ENCODE assay signal across 11 cellular contexts in the genomic region with DNA sequence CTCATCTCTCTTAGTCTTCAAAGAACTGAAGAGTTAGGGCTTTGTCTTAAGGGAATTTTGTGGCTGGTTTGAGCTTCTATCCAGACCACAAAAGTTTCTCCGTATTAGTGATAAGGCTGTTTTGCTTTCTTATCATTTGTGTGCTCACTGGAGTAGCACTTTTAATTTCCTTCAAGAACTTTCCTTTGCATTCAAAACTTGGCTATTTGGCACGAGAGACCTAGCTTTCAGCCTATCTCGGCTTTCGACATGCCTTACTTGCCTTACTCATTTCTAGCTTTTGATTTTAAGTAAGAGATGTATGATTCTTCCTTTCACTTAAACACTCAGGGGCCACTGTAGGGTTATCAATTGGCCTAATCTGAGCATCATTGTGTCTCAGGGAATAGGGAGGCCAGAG. TPM values are rescaled to one million over a fixed set of nuclear protein-coding genes. Genes with fewer than 3 reads are reported as not detected.
A peak's percentile ranks its signal among the peaks of the same experiment; 100 is the strongest.
DNase-seq lines count a peak whose midpoint lies in the region; ATAC-seq, FAIRE-seq and TF ChIP-seq lines count a peak whose summit lies in the region.
"Had no signal": no experiment of that assay in that cellular context is flagged by ENCODE, and none has a peak within 500 bp of the region (broad histone marks: within the 10 kb centered on the region; RNA-seq: fewer than 3 reads in every experiment).

No MANE protein-coding gene starts in this region.

- no peak overlapping the region for H3K4me3 ChIP-seq in H7 (ENCODE audit: insufficient read depth, low read depth, low read length)

- no peaks in the 10 kb centered on the region for H3K27me3 ChIP-seq in H7 (ENCODE audit: control insufficient read depth, insufficient read depth, low read length)

- no peaks in the 10 kb centered on the region; the same call in 1 of the 2 replicates for H3K36me3 ChIP-seq in H7 (replicated peaks; ENCODE audit: control insufficient read depth, insufficient read depth, low read length)

- DNase-seq in GM12892 (ENCODE audit: insufficient read length) (no peak), KG1 (lab: John Stamatoyannopoulos, UW) (no peak), occipital lobe (lab: John Stamatoyannopoulos, UW) (no peak), NCI-H82 treated with DMSO at 0.1 percent for 48 hours (lab: John Stamatoyannopoulos, UW; ENCODE audit: unreplicated experiment) (no peak), H7 (no peak)
- DNase-seq: COR-L47; mesenchymal stem cell; stimulated activated naive CD4-positive, alpha-beta T cell had no signal

- FAIRE-seq in GM12892 (lab: Jason Lieb, UNC): peak; percentile 9

- TF ChIP-seq POLR2A in GM12892 (IDR thresholded peaks at IDR 0.05; ENCODE audit: low read depth, low read length): no peak

- ATAC-seq in GM18909 (IDR thresholded peaks at IDR 0.05; ENCODE audit: poor library complexity, unreplicated experiment) (peak; percentile 84), HG02759 (IDR thresholded peaks at IDR 0.05; ENCODE audit: unreplicated experiment) (peak; percentile 98), HG03521 (IDR thresholded peaks at IDR 0.05; ENCODE audit: unreplicated experiment) (peak; percentile 70)

RNA-seq across cellular contexts. Expression of gene HDHD2, which starts 29.9 kb away (rescaled TPM):
- 14.7 TPM for polyA plus RNA-seq in GM12892 (2012; ENCODE audit: missing spikeins)
- 30.3 TPM for total RNA-seq in occipital lobe
- total RNA-seq in H7 (2014; rRNA removed; shearing (Covaris generic)): 19.7 and 22.9 TPM in 2 replicates

RNA-seq across cellular contexts. Expression of gene IER3IP1, which starts 55.7 kb away (rescaled TPM):
- polyA plus RNA-seq in GM12892 (2012; ENCODE audit: missing spikeins): 18.0 TPM
- total RNA-seq in occipital lobe: 22.1 TPM
- 15.0 and 22.7 TPM in 2 replicates for total RNA-seq in H7 (2014; rRNA removed; shearing (Covaris generic))
